1 cellular context compared by ENCODE assay signal in the genomic region with DNA sequence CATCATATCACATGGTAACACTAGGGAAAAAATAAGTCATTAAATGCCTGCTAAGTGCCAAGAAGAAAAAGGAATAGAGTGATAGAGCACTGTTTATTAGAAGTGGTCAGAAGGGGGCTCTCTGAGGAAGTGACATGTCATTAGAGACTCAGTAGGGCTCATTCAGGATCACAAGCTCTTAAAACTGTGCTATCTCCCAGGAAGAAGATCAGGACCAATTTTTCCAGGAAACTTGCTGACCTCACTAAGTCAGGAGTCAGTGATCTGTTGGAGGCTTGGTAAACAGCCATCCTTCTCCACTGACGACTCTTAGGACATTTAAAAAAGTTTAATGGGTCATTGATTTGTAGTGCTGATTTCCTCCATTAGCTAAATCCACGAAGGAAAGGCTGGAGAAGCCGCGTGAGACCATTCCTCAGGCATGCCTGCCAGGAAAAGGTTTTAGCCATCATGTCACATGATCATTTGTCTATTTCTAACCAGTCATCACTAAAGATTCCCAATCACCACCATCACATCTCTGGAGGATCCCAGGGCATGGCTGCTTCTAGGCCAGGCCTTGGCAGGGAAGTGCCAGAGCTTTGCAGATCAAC.
A peak's percentile ranks its signal among the peaks of the same experiment; 100 is the strongest.
TF ChIP-seq lines count a peak whose summit lies in the region.

No MANE protein-coding gene starts in this region.

TF ChIP-seq in K562, 482 proteins besides CTCF, POLR2A, EP300 and RAD21 (continued from another document and continues in another):
- TF ChIP-seq E2F3 (CRISPR knock-in tag; IDR thresholded peaks at IDR 0.05) = no peak
- no peak for TF ChIP-seq PHF20 (IDR thresholded peaks at IDR 0.05; ENCODE audit: partially characterized antibody)
- no peak for TF ChIP-seq ETV6 (IDR thresholded peaks at IDR 0.05; ENCODE audit: borderline replicate concordance in 1 of 2, low read depth in 2 of 2, low read length in 1 of 2)
- no peak for TF ChIP-seq ETV6 (CRISPR knock-in tag; IDR thresholded peaks at IDR 0.05; ENCODE audit: borderline replicate concordance)
- no peak for TF ChIP-seq WHSC1 (IDR thresholded peaks at IDR 0.05; ENCODE audit: low read length)
- TF ChIP-seq L3MBTL2 (IDR thresholded peaks at IDR 0.05) = peak; percentile 52; the same call in 1 of the 2 replicates
- TF ChIP-seq SRSF3 (IDR thresholded peaks at IDR 0.05; ENCODE audit: insufficient read depth, low read length) = no peak
- TF ChIP-seq, protein P1, sequence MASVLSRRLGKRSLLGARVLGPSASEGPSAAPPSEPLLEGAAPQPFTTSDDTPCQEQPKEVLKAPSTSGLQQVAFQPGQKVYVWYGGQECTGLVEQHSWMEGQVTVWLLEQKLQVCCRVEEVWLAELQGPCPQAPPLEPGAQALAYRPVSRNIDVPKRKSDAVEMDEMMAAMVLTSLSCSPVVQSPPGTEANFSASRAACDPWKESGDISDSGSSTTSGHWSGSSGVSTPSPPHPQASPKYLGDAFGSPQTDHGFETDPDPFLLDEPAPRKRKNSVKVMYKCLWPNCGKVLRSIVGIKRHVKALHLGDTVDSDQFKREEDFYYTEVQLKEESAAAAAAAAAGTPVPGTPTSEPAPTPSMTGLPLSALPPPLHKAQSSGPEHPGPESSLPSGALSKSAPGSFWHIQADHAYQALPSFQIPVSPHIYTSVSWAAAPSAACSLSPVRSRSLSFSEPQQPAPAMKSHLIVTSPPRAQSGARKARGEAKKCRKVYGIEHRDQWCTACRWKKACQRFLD (CRISPR knock-in tag; IDR thresholded peaks at IDR 0.05) = 0 out of 2 replicates have a peak, but pooled peaks have one; percentile 30
- TF ChIP-seq, protein P2, sequence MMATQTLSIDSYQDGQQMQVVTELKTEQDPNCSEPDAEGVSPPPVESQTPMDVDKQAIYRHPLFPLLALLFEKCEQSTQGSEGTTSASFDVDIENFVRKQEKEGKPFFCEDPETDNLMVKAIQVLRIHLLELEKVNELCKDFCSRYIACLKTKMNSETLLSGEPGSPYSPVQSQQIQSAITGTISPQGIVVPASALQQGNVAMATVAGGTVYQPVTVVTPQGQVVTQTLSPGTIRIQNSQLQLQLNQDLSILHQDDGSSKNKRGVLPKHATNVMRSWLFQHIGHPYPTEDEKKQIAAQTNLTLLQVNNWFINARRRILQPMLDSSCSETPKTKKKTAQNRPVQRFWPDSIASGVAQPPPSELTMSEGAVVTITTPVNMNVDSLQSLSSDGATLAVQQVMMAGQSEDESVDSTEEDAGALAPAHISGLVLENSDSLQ (IDR thresholded peaks at IDR 0.05) = 0 out of 2 replicates have a peak, but pooled peaks have one; percentile 33
- TF ChIP-seq MEIS2 (IDR thresholded peaks at IDR 0.05; ENCODE audit: partially characterized antibody) = peak; percentile 39
- TF ChIP-seq, protein P3, sequence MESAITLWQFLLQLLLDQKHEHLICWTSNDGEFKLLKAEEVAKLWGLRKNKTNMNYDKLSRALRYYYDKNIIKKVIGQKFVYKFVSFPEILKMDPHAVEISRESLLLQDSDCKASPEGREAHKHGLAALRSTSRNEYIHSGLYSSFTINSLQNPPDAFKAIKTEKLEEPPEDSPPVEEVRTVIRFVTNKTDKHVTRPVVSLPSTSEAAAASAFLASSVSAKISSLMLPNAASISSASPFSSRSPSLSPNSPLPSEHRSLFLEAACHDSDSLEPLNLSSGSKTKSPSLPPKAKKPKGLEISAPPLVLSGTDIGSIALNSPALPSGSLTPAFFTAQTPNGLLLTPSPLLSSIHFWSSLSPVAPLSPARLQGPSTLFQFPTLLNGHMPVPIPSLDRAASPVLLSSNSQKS (CRISPR knock-in tag; IDR thresholded peaks at IDR 0.05) = no peak
- TF ChIP-seq, protein P4, sequence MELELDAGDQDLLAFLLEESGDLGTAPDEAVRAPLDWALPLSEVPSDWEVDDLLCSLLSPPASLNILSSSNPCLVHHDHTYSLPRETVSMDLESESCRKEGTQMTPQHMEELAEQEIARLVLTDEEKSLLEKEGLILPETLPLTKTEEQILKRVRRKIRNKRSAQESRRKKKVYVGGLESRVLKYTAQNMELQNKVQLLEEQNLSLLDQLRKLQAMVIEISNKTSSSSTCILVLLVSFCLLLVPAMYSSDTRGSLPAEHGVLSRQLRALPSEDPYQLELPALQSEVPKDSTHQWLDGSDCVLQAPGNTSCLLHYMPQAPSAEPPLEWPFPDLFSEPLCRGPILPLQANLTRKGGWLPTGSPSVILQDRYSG (tag; conservative IDR thresholded peaks at IDR 0.05; ENCODE audit: low read depth) = 0 out of 2 replicates have a peak, but pooled peaks have one; percentile 47
- TF ChIP-seq, protein P5, sequence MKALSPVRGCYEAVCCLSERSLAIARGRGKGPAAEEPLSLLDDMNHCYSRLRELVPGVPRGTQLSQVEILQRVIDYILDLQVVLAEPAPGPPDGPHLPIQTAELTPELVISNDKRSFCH (CRISPR knock-in tag; IDR thresholded peaks at IDR 0.05) = no peak
- TF ChIP-seq, protein P5 (tag; IDR thresholded peaks at IDR 0.05) = 0 out of 2 replicates have a peak, but pooled peaks have one; percentile 32
- no peak for TF ChIP-seq RFX5 (IDR thresholded peaks at IDR 0.05; ENCODE audit: low read depth, low read length)
- TF ChIP-seq ATF7 (IDR thresholded peaks at IDR 0.05) = peak; percentile 49; the same call in 1 of the 2 replicates
- TF ChIP-seq MYC (IDR thresholded peaks at IDR 0.05; ENCODE audit: low read depth, low read length) = no peak
- TF ChIP-seq MYC (CRISPR knock-in tag; IDR thresholded peaks at IDR 0.05; ENCODE audit: borderline replicate concordance, low read depth) = peak; percentile 56; the same call in 1 of the 2 replicates
- TF ChIP-seq, protein P6, sequence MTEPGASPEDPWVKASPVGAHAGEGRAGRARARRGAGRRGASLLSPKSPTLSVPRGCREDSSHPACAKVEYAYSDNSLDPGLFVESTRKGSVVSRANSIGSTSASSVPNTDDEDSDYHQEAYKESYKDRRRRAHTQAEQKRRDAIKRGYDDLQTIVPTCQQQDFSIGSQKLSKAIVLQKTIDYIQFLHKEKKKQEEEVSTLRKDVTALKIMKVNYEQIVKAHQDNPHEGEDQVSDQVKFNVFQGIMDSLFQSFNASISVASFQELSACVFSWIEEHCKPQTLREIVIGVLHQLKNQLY (CRISPR knock-in tag; conservative IDR thresholded peaks at IDR 0.05) = no peak
- TF ChIP-seq RAD51 (IDR thresholded peaks at IDR 0.05; ENCODE audit: borderline replicate concordance, low read depth) = peak; percentile 45; the same call in 1 of the 2 replicates
- TF ChIP-seq C11orf30 (IDR thresholded peaks at IDR 0.05; ENCODE audit: low read depth) = peak; percentile 34; the same call in 1 of the 2 replicates
- no peak for TF ChIP-seq SRSF7 (optimal IDR thresholded peaks at IDR 0.05; ENCODE audit: low read depth, low read length)
- TF ChIP-seq JUND (IDR thresholded peaks at IDR 0.05; ENCODE audit: borderline replicate concordance, low read depth, low read length) = peak; percentile 66; the same call in 1 of the 2 replicates
- peak; percentile 83; the same call in 2 of the 3 replicates for TF ChIP-seq JUND (tag; IDR thresholded peaks at IDR 0.05; ENCODE audit: borderline replicate concordance, low read depth, low read length)
- peak; percentile 30; the same call in 1 of the 2 replicates for TF ChIP-seq SOX6 (IDR thresholded peaks at IDR 0.05)
- peak; percentile 26 for TF ChIP-seq HDAC3 (IDR thresholded peaks at IDR 0.05; ENCODE audit: borderline replicate concordance, partially characterized antibody)
- TF ChIP-seq ZNF274 (IDR thresholded peaks at IDR 0.05; ENCODE audit: borderline replicate concordance, low read depth, low read length) = no peak
- TF ChIP-seq, protein P7, sequence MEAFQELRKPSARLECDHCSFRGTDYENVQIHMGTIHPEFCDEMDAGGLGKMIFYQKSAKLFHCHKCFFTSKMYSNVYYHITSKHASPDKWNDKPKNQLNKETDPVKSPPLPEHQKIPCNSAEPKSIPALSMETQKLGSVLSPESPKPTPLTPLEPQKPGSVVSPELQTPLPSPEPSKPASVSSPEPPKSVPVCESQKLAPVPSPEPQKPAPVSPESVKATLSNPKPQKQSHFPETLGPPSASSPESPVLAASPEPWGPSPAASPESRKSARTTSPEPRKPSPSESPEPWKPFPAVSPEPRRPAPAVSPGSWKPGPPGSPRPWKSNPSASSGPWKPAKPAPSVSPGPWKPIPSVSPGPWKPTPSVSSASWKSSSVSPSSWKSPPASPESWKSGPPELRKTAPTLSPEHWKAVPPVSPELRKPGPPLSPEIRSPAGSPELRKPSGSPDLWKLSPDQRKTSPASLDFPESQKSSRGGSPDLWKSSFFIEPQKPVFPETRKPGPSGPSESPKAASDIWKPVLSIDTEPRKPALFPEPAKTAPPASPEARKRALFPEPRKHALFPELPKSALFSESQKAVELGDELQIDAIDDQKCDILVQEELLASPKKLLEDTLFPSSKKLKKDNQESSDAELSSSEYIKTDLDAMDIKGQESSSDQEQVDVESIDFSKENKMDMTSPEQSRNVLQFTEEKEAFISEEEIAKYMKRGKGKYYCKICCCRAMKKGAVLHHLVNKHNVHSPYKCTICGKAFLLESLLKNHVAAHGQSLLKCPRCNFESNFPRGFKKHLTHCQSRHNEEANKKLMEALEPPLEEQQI (IDR thresholded peaks at IDR 0.05) = peak; percentile 63; the same call in 1 of the 2 replicates
- TF ChIP-seq, protein P8, sequence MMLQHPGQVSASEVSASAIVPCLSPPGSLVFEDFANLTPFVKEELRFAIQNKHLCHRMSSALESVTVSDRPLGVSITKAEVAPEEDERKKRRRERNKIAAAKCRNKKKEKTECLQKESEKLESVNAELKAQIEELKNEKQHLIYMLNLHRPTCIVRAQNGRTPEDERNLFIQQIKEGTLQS (IDR thresholded peaks at IDR 0.05) = peak; percentile 65; the same call in 1 of the 2 replicates
- TF ChIP-seq, protein P8 (CRISPR knock-in tag; conservative IDR thresholded peaks at IDR 0.05) = no peak
- 0 out of 2 replicates have a peak, but pooled peaks have one; percentile 25 for TF ChIP-seq DPF2 (IDR thresholded peaks at IDR 0.05)
- no peak for TF ChIP-seq ZNF253 (CRISPR knock-in tag; conservative IDR thresholded peaks at IDR 0.05)
- TF ChIP-seq, protein P9, sequence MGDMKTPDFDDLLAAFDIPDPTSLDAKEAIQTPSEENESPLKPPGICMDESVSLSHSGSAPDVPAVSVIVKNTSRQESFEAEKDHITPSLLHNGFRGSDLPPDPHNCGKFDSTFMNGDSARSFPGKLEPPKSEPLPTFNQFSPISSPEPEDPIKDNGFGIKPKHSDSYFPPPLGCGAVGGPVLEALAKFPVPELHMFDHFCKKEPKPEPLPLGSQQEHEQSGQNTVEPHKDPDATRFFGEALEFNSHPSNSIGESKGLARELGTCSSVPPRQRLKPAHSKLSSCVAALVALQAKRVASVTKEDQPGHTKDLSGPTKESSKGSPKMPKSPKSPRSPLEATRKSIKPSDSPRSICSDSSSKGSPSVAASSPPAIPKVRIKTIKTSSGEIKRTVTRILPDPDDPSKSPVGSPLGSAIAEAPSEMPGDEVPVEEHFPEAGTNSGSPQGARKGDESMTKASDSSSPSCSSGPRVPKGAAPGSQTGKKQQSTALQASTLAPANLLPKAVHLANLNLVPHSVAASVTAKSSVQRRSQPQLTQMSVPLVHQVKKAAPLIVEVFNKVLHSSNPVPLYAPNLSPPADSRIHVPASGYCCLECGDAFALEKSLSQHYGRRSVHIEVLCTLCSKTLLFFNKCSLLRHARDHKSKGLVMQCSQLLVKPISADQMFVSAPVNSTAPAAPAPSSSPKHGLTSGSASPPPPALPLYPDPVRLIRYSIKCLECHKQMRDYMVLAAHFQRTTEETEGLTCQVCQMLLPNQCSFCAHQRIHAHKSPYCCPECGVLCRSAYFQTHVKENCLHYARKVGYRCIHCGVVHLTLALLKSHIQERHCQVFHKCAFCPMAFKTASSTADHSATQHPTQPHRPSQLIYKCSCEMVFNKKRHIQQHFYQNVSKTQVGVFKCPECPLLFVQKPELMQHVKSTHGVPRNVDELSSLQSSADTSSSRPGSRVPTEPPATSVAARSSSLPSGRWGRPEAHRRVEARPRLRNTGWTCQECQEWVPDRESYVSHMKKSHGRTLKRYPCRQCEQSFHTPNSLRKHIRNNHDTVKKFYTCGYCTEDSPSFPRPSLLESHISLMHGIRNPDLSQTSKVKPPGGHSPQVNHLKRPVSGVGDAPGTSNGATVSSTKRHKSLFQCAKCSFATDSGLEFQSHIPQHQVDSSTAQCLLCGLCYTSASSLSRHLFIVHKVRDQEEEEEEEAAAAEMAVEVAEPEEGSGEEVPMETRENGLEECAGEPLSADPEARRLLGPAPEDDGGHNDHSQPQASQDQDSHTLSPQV (IDR thresholded peaks at IDR 0.05) = peak; percentile 77; the same call in 1 of the 2 replicates
- TF ChIP-seq ZKSCAN8 (CRISPR knock-in tag; IDR thresholded peaks at IDR 0.05) = 0 out of 2 replicates have a peak, but pooled peaks have one; percentile 50
- no peak for TF ChIP-seq IRF2 (CRISPR knock-in tag; IDR thresholded peaks at IDR 0.05)
- TF ChIP-seq, protein P10, sequence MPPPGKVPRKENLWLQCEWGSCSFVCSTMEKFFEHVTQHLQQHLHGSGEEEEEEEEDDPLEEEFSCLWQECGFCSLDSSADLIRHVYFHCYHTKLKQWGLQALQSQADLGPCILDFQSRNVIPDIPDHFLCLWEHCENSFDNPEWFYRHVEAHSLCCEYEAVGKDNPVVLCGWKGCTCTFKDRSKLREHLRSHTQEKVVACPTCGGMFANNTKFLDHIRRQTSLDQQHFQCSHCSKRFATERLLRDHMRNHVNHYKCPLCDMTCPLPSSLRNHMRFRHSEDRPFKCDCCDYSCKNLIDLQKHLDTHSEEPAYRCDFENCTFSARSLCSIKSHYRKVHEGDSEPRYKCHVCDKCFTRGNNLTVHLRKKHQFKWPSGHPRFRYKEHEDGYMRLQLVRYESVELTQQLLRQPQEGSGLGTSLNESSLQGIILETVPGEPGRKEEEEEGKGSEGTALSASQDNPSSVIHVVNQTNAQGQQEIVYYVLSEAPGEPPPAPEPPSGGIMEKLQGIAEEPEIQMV (tag; conservative IDR thresholded peaks at IDR 0.05; ENCODE audit: low read depth) = 0 out of 2 replicates have a peak, but pooled peaks have one; percentile 29
- TF ChIP-seq CC2D1A (IDR thresholded peaks at IDR 0.05) = peak; percentile 92
- TF ChIP-seq, protein P11, sequence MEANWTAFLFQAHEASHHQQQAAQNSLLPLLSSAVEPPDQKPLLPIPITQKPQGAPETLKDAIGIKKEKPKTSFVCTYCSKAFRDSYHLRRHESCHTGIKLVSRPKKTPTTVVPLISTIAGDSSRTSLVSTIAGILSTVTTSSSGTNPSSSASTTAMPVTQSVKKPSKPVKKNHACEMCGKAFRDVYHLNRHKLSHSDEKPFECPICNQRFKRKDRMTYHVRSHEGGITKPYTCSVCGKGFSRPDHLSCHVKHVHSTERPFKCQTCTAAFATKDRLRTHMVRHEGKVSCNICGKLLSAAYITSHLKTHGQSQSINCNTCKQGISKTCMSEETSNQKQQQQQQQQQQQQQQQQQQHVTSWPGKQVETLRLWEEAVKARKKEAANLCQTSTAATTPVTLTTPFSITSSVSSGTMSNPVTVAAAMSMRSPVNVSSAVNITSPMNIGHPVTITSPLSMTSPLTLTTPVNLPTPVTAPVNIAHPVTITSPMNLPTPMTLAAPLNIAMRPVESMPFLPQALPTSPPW (CRISPR knock-in tag; IDR thresholded peaks at IDR 0.05) = 0 out of 2 replicates have a peak, but pooled peaks have one; percentile 18
- TF ChIP-seq ARID1B (IDR thresholded peaks at IDR 0.05) = peak; percentile 58; the same call in 1 of the 2 replicates
- TF ChIP-seq JUN (IDR thresholded peaks at IDR 0.05; ENCODE audit: borderline replicate concordance, low read depth, low read length) = peak; percentile 41; the same call in 1 of the 2 replicates
- no peak for TF ChIP-seq JUN (CRISPR knock-in tag; IDR thresholded peaks at IDR 0.05; ENCODE audit: borderline replicate concordance)
- no peak for TF ChIP-seq HIVEP1 (CRISPR knock-in tag; IDR thresholded peaks at IDR 0.05)
- peak; percentile 45; the same call in 1 of the 2 replicates for TF ChIP-seq EP400 (IDR thresholded peaks at IDR 0.05)
- no peak for TF ChIP-seq PURB (CRISPR knock-in tag; IDR thresholded peaks at IDR 0.05; ENCODE audit: low read depth)
